In genomic region chr16:56584276-56584675, GRCh38 we compare ENCODE assay signal across 31 cellular contexts. TPM values are rescaled to one million over a fixed set of nuclear protein-coding genes. Genes with fewer than 3 reads are reported as not detected.
"Had no signal": no experiment of that assay in that cellular context is flagged by ENCODE, and none has a peak within 500 bp of the region (broad histone marks: within the 10 kb centered on the region; RNA-seq: fewer than 3 reads in every experiment).

No MANE protein-coding gene starts in this region.

- DNase-seq: activated CD4-positive, alpha-beta memory T cell treated with anti-CD3 and anti-CD28 coated beads for 36 hours; activated CD4-positive, alpha-beta T cell treated with anti-CD3 and anti-CD28 coated beads for 36 hours; activated CD4-positive, alpha-beta T cell treated with anti-CD3 and anti-CD28 coated beads, Interleukin-2, amount 10 ng/mL, durations not matched to agents 24 days and 14 days; activated CD4-positive, CD25-positive, alpha-beta regulatory T cell; activated CD4-positive, CD25-positive, alpha-beta regulatory T cell treated with anti-CD3 and anti-CD28 coated beads, Interleukin-2, amount 50 U/mL, for 72 hours; activated CD8-positive, alpha-beta T cell treated with anti-CD3 and anti-CD28 coated beads, Interleukin-2, amount 10 ng/mL, durations not matched to agents 7 days and 5 days; activated effector memory CD4-positive, alpha-beta T cell treated with anti-CD3 and anti-CD28 coated beads, Interleukin-2, amount 50 U/mL, for 16 hours; activated naive CD4-positive, alpha-beta T cell treated with anti-CD3 and anti-CD28 coated beads for 36 hours; activated naive CD8-positive, alpha-beta T cell treated with anti-CD3 and anti-CD28 coated beads for 36 hours; activated naive CD8-positive, alpha-beta T cell treated with anti-CD3 and anti-CD28 coated beads, Interleukin-2, amount 50 U/mL, for 24 hours; activated T-cell treated with anti-CD3 and anti-CD28 coated beads, Interleukin-2, amount 50 U/mL, for 4 hours; brain microvascular endothelial cell; cortex of kidney; dermis blood vessel endothelial cell; effector CD4-positive, alpha-beta T cell; effector memory CD8-positive, alpha-beta T cell; erythroblast; foreskin keratinocyte; gastrocnemius medialis; T-helper 2 cell had no signal

- H3K27ac Mint-ChIP-seq: activated CD4-positive, alpha-beta memory T cell treated with anti-CD3 and anti-CD28 coated beads for 36 hours; activated CD4-positive, alpha-beta T cell treated with anti-CD3 and anti-CD28 coated beads for 36 hours; activated CD4-positive, alpha-beta T cell treated with anti-CD3 and anti-CD28 coated beads, Interleukin-2, amount 10 ng/mL, durations not matched to agents 24 days and 14 days; activated CD8-positive, alpha-beta T cell treated with anti-CD3 and anti-CD28 coated beads, Interleukin-2, amount 10 ng/mL, durations not matched to agents 7 days and 5 days; activated naive CD4-positive, alpha-beta T cell treated with anti-CD3 and anti-CD28 coated beads for 36 hours; activated naive CD4-positive, alpha-beta T cell treated with anti-CD3 and anti-CD28 coated beads, Interleukin-2, amount 50 U/mL, for 24 hours; activated naive CD8-positive, alpha-beta T cell treated with anti-CD3 and anti-CD28 coated beads for 36 hours; activated naive CD8-positive, alpha-beta T cell treated with anti-CD3 and anti-CD28 coated beads, Interleukin-2, amount 50 U/mL, for 24 hours; activated T-helper 2 cell treated with anti-CD3 and anti-CD28 coated beads, Interferon-gamma antibody, Interleukin-2, Interleukin-4, amounts not matched to agents 10 μg/mL and 5 μg/mL and 100 μg/mL, durations not matched to agents 14 hours and 24 hours and 36 hours; effector memory CD8-positive, alpha-beta T cell had no signal

- H3K36me3 Mint-ChIP-seq: activated CD4-positive, alpha-beta memory T cell treated with anti-CD3 and anti-CD28 coated beads for 36 hours; activated naive CD4-positive, alpha-beta T cell treated with anti-CD3 and anti-CD28 coated beads, Interleukin-2, amount 50 U/mL, for 24 hours; activated naive CD8-positive, alpha-beta T cell treated with anti-CD3 and anti-CD28 coated beads for 36 hours had no signal

- ATAC-seq: activated CD4-positive, alpha-beta T cell treated with anti-CD3 and anti-CD28 coated beads for 36 hours; activated CD8-positive, alpha-beta T cell treated with anti-CD3 and anti-CD28 coated beads, Interleukin-2, amount 10 ng/mL, durations not matched to agents 7 days and 5 days; activated naive CD8-positive, alpha-beta T cell treated with anti-CD3 and anti-CD28 coated beads, Interleukin-2, amount 50 U/mL, for 24 hours; activated T-cell treated with anti-CD3 and anti-CD28 coated beads, Interleukin-2, amount 50 U/mL, for 4 hours; effector memory CD8-positive, alpha-beta T cell; foreskin keratinocyte; gastrocnemius medialis had no signal

- H3K4me3 Mint-ChIP-seq: activated CD4-positive, alpha-beta memory T cell treated with anti-CD3 and anti-CD28 coated beads for 36 hours; activated CD4-positive, alpha-beta T cell treated with anti-CD3 and anti-CD28 coated beads for 36 hours; activated CD4-positive, alpha-beta T cell treated with anti-CD3 and anti-CD28 coated beads, Interleukin-2, amount 10 ng/mL, durations not matched to agents 24 days and 14 days; activated CD8-positive, alpha-beta T cell treated with anti-CD3 and anti-CD28 coated beads, Interleukin-2, amount 10 ng/mL, durations not matched to agents 7 days and 5 days; activated naive CD4-positive, alpha-beta T cell treated with anti-CD3 and anti-CD28 coated beads for 36 hours; activated naive CD4-positive, alpha-beta T cell treated with anti-CD3 and anti-CD28 coated beads, Interleukin-2, amount 50 U/mL, for 24 hours; activated naive CD8-positive, alpha-beta T cell treated with anti-CD3 and anti-CD28 coated beads for 36 hours; activated naive CD8-positive, alpha-beta T cell treated with anti-CD3 and anti-CD28 coated beads, Interleukin-2, amount 50 U/mL, for 24 hours; activated T-cell treated with anti-CD3 and anti-CD28 coated beads, Interleukin-2, amount 50 U/mL, for 4 hours; central memory CD8-positive, alpha-beta T cell; effector memory CD8-positive, alpha-beta T cell had no signal

- H3K9me3 Mint-ChIP-seq: activated CD4-positive, alpha-beta memory T cell treated with anti-CD3 and anti-CD28 coated beads for 36 hours; activated CD4-positive, alpha-beta T cell treated with anti-CD3 and anti-CD28 coated beads, Interleukin-2, amount 10 ng/mL, durations not matched to agents 24 days and 14 days; activated naive CD4-positive, alpha-beta T cell treated with anti-CD3 and anti-CD28 coated beads for 36 hours; activated naive CD4-positive, alpha-beta T cell treated with anti-CD3 and anti-CD28 coated beads, Interleukin-2, amount 50 U/mL, for 24 hours; activated naive CD8-positive, alpha-beta T cell treated with anti-CD3 and anti-CD28 coated beads for 36 hours; activated naive CD8-positive, alpha-beta T cell treated with anti-CD3 and anti-CD28 coated beads, Interleukin-2, amount 50 U/mL, for 24 hours; activated T-cell treated with anti-CD3 and anti-CD28 coated beads, Interleukin-2, amount 50 U/mL, for 4 hours; activated T-helper 2 cell treated with anti-CD3 and anti-CD28 coated beads, Interferon-gamma antibody, Interleukin-2, Interleukin-4, amounts not matched to agents 10 μg/mL and 5 μg/mL and 100 μg/mL, durations not matched to agents 14 hours and 24 hours and 36 hours; central memory CD8-positive, alpha-beta T cell; effector memory CD8-positive, alpha-beta T cell had no signal

RNA-seq across cellular contexts. Expression of gene MT3, which starts 5.1 kb away (rescaled TPM):
- total RNA-seq: astrocyte, bronchial epithelial cell, dermis blood vessel endothelial cell, foreskin keratinocyte, gastrocnemius medialis had no signal

RNA-seq across cellular contexts. Expression of gene MT4, which starts 19.4 kb away (rescaled TPM):
- total RNA-seq: activated CD4-positive, alpha-beta memory T cell treated with anti-CD3 and anti-CD28 coated beads for 36 hours; activated CD4-positive, alpha-beta T cell treated with anti-CD3 and anti-CD28 coated beads for 36 hours; activated CD4-positive, alpha-beta T cell treated with anti-CD3 and anti-CD28 coated beads, Interleukin-2, amount 10 ng/mL, durations not matched to agents 24 days and 14 days; activated CD8-positive, alpha-beta memory T cell treated with anti-CD3 and anti-CD28 coated beads for 36 hours; activated CD8-positive, alpha-beta T cell treated with anti-CD3 and anti-CD28 coated beads, Interleukin-2, amount 10 ng/mL, durations not matched to agents 7 days and 5 days; activated naive CD4-positive, alpha-beta T cell treated with anti-CD3 and anti-CD28 coated beads for 36 hours; activated naive CD8-positive, alpha-beta T cell treated with anti-CD3 and anti-CD28 coated beads for 36 hours; activated T-cell treated with anti-CD3 and anti-CD28 coated beads, Interleukin-2, amount 50 U/mL, for 4 hours; activated T-helper 2 cell treated with anti-CD3 and anti-CD28 coated beads, Interferon-gamma antibody, Interleukin-2, Interleukin-4, amounts not matched to agents 10 μg/mL and 5 μg/mL and 100 μg/mL, durations not matched to agents 14 hours and 24 hours and 36 hours; adrenal gland; astrocyte; bronchial epithelial cell; cardiac septum; cerebellum; dermis blood vessel endothelial cell; esophagus muscularis mucosa; foreskin keratinocyte; gastrocnemius medialis; T-helper 1 cell treated with Interleukin-12 subunit alpha and Interleukin-12 subunit beta and Interleukin-4 antibody, amounts not matched to agents 30 ng/mL and 1 ng/mL, for 36 hours had no signal

RNA-seq across cellular contexts. Expression of gene MT1M, which starts 48.2 kb away (rescaled TPM):
- total RNA-seq: activated CD4-positive, alpha-beta memory T cell treated with anti-CD3 and anti-CD28 coated beads for 36 hours; activated CD4-positive, alpha-beta T cell treated with anti-CD3 and anti-CD28 coated beads for 36 hours; activated CD4-positive, alpha-beta T cell treated with anti-CD3 and anti-CD28 coated beads, Interleukin-2, amount 10 ng/mL, durations not matched to agents 24 days and 14 days; activated CD8-positive, alpha-beta memory T cell treated with anti-CD3 and anti-CD28 coated beads for 36 hours; activated CD8-positive, alpha-beta T cell treated with anti-CD3 and anti-CD28 coated beads, Interleukin-2, amount 10 ng/mL, durations not matched to agents 7 days and 5 days; activated naive CD4-positive, alpha-beta T cell treated with anti-CD3 and anti-CD28 coated beads for 36 hours; activated naive CD8-positive, alpha-beta T cell treated with anti-CD3 and anti-CD28 coated beads for 36 hours; activated T-helper 2 cell treated with anti-CD3 and anti-CD28 coated beads, Interferon-gamma antibody, Interleukin-2, Interleukin-4, amounts not matched to agents 10 μg/mL and 5 μg/mL and 100 μg/mL, durations not matched to agents 14 hours and 24 hours and 36 hours; astrocyte; cerebellum; foreskin keratinocyte; T-helper 1 cell treated with Interleukin-12 subunit alpha and Interleukin-12 subunit beta and Interleukin-4 antibody, amounts not matched to agents 30 ng/mL and 1 ng/mL, for 36 hours had no signal
